Comparison of ENCODE assay signal across 22 cellular contexts in genomic region chr17:12619444-12620199, GRCh38. TPM values are rescaled to one million over a fixed set of nuclear protein-coding genes. Genes with fewer than 3 reads are reported as not detected.
A peak's percentile ranks its signal among the peaks of the same experiment; 100 is the strongest.
DNase-seq lines count a peak whose midpoint lies in the region; ATAC-seq and TF ChIP-seq lines count a peak whose summit lies in the region.
"Had no signal": no experiment of that assay in that cellular context is flagged by ENCODE, and none has a peak within 500 bp of the region (broad histone marks: within the 10 kb centered on the region; RNA-seq: fewer than 3 reads in every experiment).

No MANE protein-coding gene starts in this region.

- peak overlapping the region; percentile 31 for H3K4me3 Mint-ChIP-seq in osteocyte (ENCODE audit: unreplicated experiment)
- H3K4me3 Mint-ChIP-seq: naive thymus-derived CD8-positive, alpha-beta T cell had no signal

- peak overlapping the region; percentile 93 for H3K27ac Mint-ChIP-seq in osteocyte (ENCODE audit: unreplicated experiment)

- no peaks in the 10 kb centered on the region for H3K9me3 Mint-ChIP-seq in osteocyte (ENCODE audit: unreplicated experiment)

- H3K4me1 Mint-ChIP-seq in osteocyte (ENCODE audit: unreplicated experiment), result peaks cover 75% of the 10 kb centered on the region
- H3K4me1 Mint-ChIP-seq: naive thymus-derived CD8-positive, alpha-beta T cell had no signal

- ATAC-seq in HG02798 (IDR thresholded peaks at IDR 0.05; ENCODE audit: poor library complexity, unreplicated experiment), result no peak
- ATAC-seq in HG03342 (IDR thresholded peaks at IDR 0.05; ENCODE audit: unreplicated experiment), result no peak
- no peak for ATAC-seq in HG02678 (IDR thresholded peaks at IDR 0.05; ENCODE audit: unreplicated experiment)
- ATAC-seq: activated CD4-positive, CD25-positive, alpha-beta regulatory T cell treated with anti-CD3 and anti-CD28 coated beads, Interleukin-2, amount 50 U/mL, for 24 hours; GM12878; naive thymus-derived CD8-positive, alpha-beta T cell had no signal

- peaks cover 2% of the 10 kb centered on the region for H3K36me3 Mint-ChIP-seq in osteocyte (ENCODE audit: unreplicated experiment)
- H3K36me3 Mint-ChIP-seq: naive thymus-derived CD8-positive, alpha-beta T cell had no signal

- no peaks in the 10 kb centered on the region for H3K27me3 Mint-ChIP-seq in osteocyte (ENCODE audit: unreplicated experiment)

- DNase-seq in EH (ENCODE audit: low read depth) (peak; percentile 51), RPMI7951 (ENCODE audit: low read depth) (peak; percentile 26), fibroblast of gingiva (ENCODE audit: low read depth) (peak; percentile 42), osteocyte (ENCODE audit: extremely low spot score, unreplicated experiment) (no peak)
- DNase-seq in activated CD8-positive, alpha-beta memory T cell treated with anti-CD3 and anti-CD28 coated beads for 24 hours, result no peak
- DNase-seq: activated effector memory CD4-positive, alpha-beta T cell treated with Interleukin-2 at 50 U/mL for 16 hours; colonic mucosa; mammary epithelial cell; naive thymus-derived CD8-positive, alpha-beta T cell; NCI-H2081 treated with DMSO at 0.1 percent for 48 hours; NCI-H524; stimulated activated CD4-positive, alpha-beta T cell treated with anti-CD3 and anti-CD28 coated beads, Interleukin-15, amount 100 ng/mL, for 24 hours; stimulated activated naive CD4-positive, alpha-beta T cell treated with Interleukin-2 at 50 U/mL for 16 hours; upper lobe of left lung had no signal

- no peak for TF ChIP-seq CTCF in osteocyte (IDR thresholded peaks at IDR 0.05)

RNA-seq across cellular contexts. Expression of gene MYOCD, which starts 46.1 kb away (rescaled TPM):
- total RNA-seq in RPMI7951 (2014; rRNA removed; shearing (Covaris generic)), result not detected in 2 replicates
- total RNA-seq in osteocyte, result 13.7 and 17.0 TPM in 2 replicates
- total RNA-seq: endothelial cell of umbilical vein; GM12878; mammary epithelial cell; naive thymus-derived CD8-positive, alpha-beta T cell; pulmonary artery endothelial cell; SK-MEL-5 had no signal

Comparison
In these comparisons a context has a peak if more than half of its experiments do, and no peak if none do; other contexts are left out.
1. DNase-seq: peak in EH (single experiment), RPMI7951 (single experiment) and fibroblast of gingiva (single experiment); none in osteocyte (single experiment) and activated CD8-positive, alpha-beta memory T cell treated with anti-CD3 and anti-CD28 coated beads for 24 hours (single experiment).
2. RNA of gene MYOCD, which starts 46.1 kb away (total RNA-seq): 13.7 to 17.0 TPM in osteocyte; not detected in RPMI7951; every median in the first group is over 10 times any median in the second.